ENCODE assay signal across 1 cellular context in the genomic region with DNA sequence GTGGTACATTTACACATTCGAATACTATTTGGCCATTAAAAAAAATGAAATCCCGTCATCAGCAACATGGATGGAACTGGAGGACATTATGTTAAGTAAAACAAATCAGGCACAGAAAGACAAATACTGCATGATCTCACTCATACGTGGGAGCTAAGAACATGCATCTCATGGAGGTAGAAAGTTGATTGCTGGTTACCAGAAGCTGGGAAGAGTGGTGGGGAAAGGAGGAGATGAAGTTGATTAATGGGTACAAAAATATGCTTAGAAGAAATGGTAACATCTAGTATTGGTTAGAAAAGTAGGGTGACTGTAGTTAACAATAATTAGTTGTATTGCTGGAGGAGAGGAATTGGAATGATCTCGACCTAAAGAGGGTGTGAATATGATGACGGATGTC.
TF ChIP-seq lines count a peak whose summit lies in the region.

No MANE protein-coding gene starts in this region.

TF ChIP-seq in K562, 482 proteins besides CTCF, POLR2A, EP300 and RAD21:
- TF ChIP-seq ZNF699 (CRISPR knock-in tag; IDR thresholded peaks at IDR 0.05; ENCODE audit: insufficient replicate concordance) (no peak), PRMT5 (CRISPR knock-in tag; IDR thresholded peaks at IDR 0.05) (no peak), SMAD4 (CRISPR knock-in tag; conservative IDR thresholded peaks at IDR 0.05) (no peak), MEIS2 (IDR thresholded peaks at IDR 0.05; ENCODE audit: partially characterized antibody) (peak; percentile 9), MCM7 (IDR thresholded peaks at IDR 0.05) (no peak)
- TF ChIP-seq, protein P1, sequence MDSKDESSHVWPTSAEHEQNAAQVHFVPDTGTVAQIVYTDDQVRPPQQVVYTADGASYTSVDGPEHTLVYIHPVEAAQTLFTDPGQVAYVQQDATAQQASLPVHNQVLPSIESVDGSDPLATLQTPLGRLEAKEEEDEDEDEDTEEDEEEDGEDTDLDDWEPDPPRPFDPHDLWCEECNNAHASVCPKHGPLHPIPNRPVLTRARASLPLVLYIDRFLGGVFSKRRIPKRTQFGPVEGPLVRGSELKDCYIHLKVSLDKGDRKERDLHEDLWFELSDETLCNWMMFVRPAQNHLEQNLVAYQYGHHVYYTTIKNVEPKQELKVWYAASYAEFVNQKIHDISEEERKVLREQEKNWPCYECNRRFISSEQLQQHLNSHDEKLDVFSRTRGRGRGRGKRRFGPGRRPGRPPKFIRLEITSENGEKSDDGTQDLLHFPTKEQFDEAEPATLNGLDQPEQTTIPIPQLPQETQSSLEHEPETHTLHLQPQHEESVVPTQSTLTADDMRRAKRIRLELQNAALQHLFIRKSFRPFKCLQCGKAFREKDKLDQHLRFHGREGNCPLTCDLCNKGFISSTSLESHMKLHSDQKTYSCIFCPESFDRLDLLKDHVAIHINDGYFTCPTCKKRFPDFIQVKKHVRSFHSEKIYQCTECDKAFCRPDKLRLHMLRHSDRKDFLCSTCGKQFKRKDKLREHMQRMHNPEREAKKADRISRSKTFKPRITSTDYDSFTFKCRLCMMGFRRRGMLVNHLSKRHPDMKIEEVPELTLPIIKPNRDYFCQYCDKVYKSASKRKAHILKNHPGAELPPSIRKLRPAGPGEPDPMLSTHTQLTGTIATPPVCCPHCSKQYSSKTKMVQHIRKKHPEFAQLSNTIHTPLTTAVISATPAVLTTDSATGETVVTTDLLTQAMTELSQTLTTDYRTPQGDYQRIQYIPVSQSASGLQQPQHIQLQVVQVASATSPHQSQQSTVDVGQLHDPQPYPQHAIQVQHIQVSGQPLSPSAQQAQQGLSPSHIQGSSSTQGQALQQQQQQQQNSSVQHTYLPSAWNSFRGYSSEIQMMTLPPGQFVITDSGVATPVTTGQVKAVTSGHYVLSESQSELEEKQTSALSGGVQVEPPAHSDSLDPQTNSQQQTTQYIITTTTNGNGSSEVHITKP (IDR thresholded peaks at IDR 0.05; ENCODE audit: partially characterized antibody) = peak; percentile 7
